14 cellular contexts compared by ENCODE assay signal in the genomic region with DNA sequence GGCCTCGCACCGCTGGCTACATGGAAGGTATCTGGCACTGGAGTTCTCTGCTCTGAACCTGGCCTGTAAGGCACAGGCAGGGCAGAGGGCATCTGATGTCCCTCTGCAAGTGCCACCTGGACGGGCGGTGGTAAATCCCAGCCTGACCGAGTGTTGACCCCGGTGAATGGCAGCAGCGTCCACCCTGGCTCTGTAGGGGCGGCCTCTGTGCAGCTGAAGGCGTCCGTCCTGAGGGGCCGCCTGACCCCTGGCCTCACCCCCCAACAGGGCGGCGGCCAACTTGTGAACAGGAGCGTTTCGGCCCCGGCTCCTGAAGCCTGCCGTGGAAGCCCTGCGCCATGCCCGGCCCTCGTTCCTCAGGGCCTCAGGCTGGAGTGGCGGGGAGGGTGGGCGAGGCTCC. TPM values are rescaled to one million over a fixed set of nuclear protein-coding genes. Genes with fewer than 3 reads are reported as not detected.
DNase-seq lines count a peak whose midpoint lies in the region; ATAC-seq and TF ChIP-seq lines count a peak whose summit lies in the region.
"Had no signal": no experiment of that assay in that cellular context is flagged by ENCODE, and none has a peak within 500 bp of the region (broad histone marks: within the 10 kb centered on the region; RNA-seq: fewer than 3 reads in every experiment).

No MANE protein-coding gene starts in this region.

- H4K5ac ChIP-seq in H9 (ENCODE audit: insufficient read length, low read depth, low read length), result no peak overlapping the region

- peaks cover 0 to 4% of the 10 kb centered on the region in 2 experiments; a peak in 2 of 4 replicates for H3K4me1 Mint-ChIP-seq in H9
- H3K4me1 Mint-ChIP-seq in chondrocyte (ENCODE audit: low read depth), result no peaks in the 10 kb centered on the region

- no peaks in the 10 kb centered on the region for H3K27me3 ChIP-seq in H9 (ENCODE audit: insufficient read depth, low read length)
- H3K27me3 ChIP-seq in lower lobe of right lung (ENCODE audit: low read depth), result peaks cover 11% of the 10 kb centered on the region
- H3K27me3 ChIP-seq in sigmoid colon, result peaks cover 0 to 16% (median 0%) of the 10 kb centered on the region in 3 donors
- H3K27me3 ChIP-seq: BLaER1 treated with 17β-estradiol and CSF1 and Interleukin-3, amounts not matched to agents 10 nM and 100 nM had no signal

- H3K23me2 ChIP-seq in H9 (ENCODE audit: insufficient read length, low read depth, low read length, poor library complexity, severe bottlenecking), result peaks cover 2% of the 10 kb centered on the region

- H2AFZ ChIP-seq in H9 (ENCODE audit: low read length), result no peak overlapping the region
- H2AFZ ChIP-seq: PC-9 had no signal

- no peaks in the 10 kb centered on the region for H3K79me2 ChIP-seq in H9 (ENCODE audit: insufficient read depth, low read length)

- H3K27me3 Mint-ChIP-seq in H9 (ENCODE audit: low read depth), result peaks cover 8% of the 10 kb centered on the region
- H3K27me3 Mint-ChIP-seq in chondrocyte (ENCODE audit: low read depth), result peaks cover 25% of the 10 kb centered on the region

- H3K9ac ChIP-seq in H9 (ENCODE audit: extremely low read depth, insufficient read length, low read length), result no peak overlapping the region
- H3K9ac ChIP-seq: BLaER1 treated with 17β-estradiol and CSF1 and Interleukin-3, amounts not matched to agents 10 nM and 100 nM had no signal

- H3K36me3 Mint-ChIP-seq in H9 (ENCODE audit: insufficient read depth in 1 of 3, low read depth in 3 of 3) (no peaks in the 10 kb centered on the region; a peak in 2 of 7 replicates), chondrocyte (ENCODE audit: low read depth) (no peaks in the 10 kb centered on the region)

- no peak overlapping the region for H3K27ac Mint-ChIP-seq in H9
- H3K27ac Mint-ChIP-seq in chondrocyte (ENCODE audit: unreplicated experiment), result no peak overlapping the region

- no peak overlapping the region for H3K4me3 Mint-ChIP-seq in H9
- H3K4me3 Mint-ChIP-seq in chondrocyte (ENCODE audit: unreplicated experiment), result no peak overlapping the region

- POLR2A ChIA-PET in RWPE1 (lab: Yijun Ruan, JAX; ENCODE audit: low non-redundant PET), result no interaction called here

- H3K14ac ChIP-seq in H9 (ENCODE audit: insufficient read depth, low read length), result no peak overlapping the region

- CTCF ChIA-PET in RWPE1 (lab: Yijun Ruan, JAX), result no interaction called here

- no CpG with 5 or more reads among the region's 22 CpGs for WGBS in H9 (ENCODE audit: extremely low coverage, insufficient read length, low lambda C conversion rate)
- 80 to 82% methylated on average over 22 of the region's 22 CpGs for WGBS in sigmoid colon, 2 donors

- TF ChIP-seq CTCF in H9 (conservative IDR thresholded peaks at IDR 0.05), result no peak
- no peak for TF ChIP-seq CTCF in chondrocyte (IDR thresholded peaks at IDR 0.05)
- no peak for TF ChIP-seq CTCF in lower lobe of right lung (IDR thresholded peaks at IDR 0.05)
- no peak for TF ChIP-seq CTCF in sigmoid colon (IDR thresholded peaks at IDR 0.05)
- no peak for TF ChIP-seq CTCF in RWPE1 (conservative IDR thresholded peaks at IDR 0.05; ENCODE audit: low read depth)

- H3K18ac ChIP-seq in H9 (ENCODE audit: insufficient read length, low read depth, low read length), result no peak overlapping the region

- no peak overlapping the region for H3K27ac ChIP-seq in H9 (ENCODE audit: insufficient read length, low read depth, low read length)
- no peak overlapping the region for H3K27ac ChIP-seq in lower lobe of right lung
- no peak overlapping the region for H3K27ac ChIP-seq in sigmoid colon
- H3K27ac ChIP-seq in RWPE1, result no peak overlapping the region
- H3K27ac ChIP-seq: BLaER1 treated with 17β-estradiol and CSF1 and Interleukin-3, amounts not matched to agents 10 nM and 100 nM; PC-9 had no signal

- no peaks in the 10 kb centered on the region for H4K20me1 ChIP-seq in H9 (ENCODE audit: control insufficient read depth, insufficient read depth, insufficient read length)

- H2BK20ac ChIP-seq in H9 (ENCODE audit: low read depth, low read length, poor library complexity, severe bottlenecking), result no peak overlapping the region

- H2BK5ac ChIP-seq in H9 (ENCODE audit: insufficient read length, low read length), result no peak overlapping the region

- H2AK5ac ChIP-seq in H9 (ENCODE audit: insufficient read length, low read length), result no peak overlapping the region

- H4K8ac ChIP-seq in H9 (replicated peaks; ENCODE audit: insufficient read length, low read depth, low read length), result no peak overlapping the region

- H3K4ac ChIP-seq in H9 (ENCODE audit: low read depth, low read length), result no peak overlapping the region

- H3K4me3 ChIP-seq in lower lobe of right lung (no peak overlapping the region), sigmoid colon (no peak overlapping the region)
- H3K4me3 ChIP-seq: BLaER1 treated with 17β-estradiol and CSF1 and Interleukin-3, amounts not matched to agents 10 nM and 100 nM; PC-9 had no signal

- no peak overlapping the region for H3K4me2 ChIP-seq in H9 (ENCODE audit: insufficient read depth, insufficient read length, low read length)
- H3K4me2 ChIP-seq: PC-9 had no signal

- no peak overlapping the region for H3K23ac ChIP-seq in H9 (ENCODE audit: insufficient read length, low read depth, low read length)

- TF ChIP-seq POLR2A in sigmoid colon (IDR thresholded peaks at IDR 0.05), result no peak

- H3K9me3 Mint-ChIP-seq in H9 (no peaks in the 10 kb centered on the region), chondrocyte (ENCODE audit: low read depth) (no peaks in the 10 kb centered on the region)

- no peak overlapping the region for H4K91ac ChIP-seq in H9 (ENCODE audit: insufficient read length, low read depth, low read length)

- no peak overlapping the region for H2BK120ac ChIP-seq in H9 (ENCODE audit: low read depth, low read length, poor library complexity, severe bottlenecking)

- ATAC-seq in lower lobe of right lung, result no peak

- no peaks in the 10 kb centered on the region for H3K4me1 ChIP-seq in H9 (ENCODE audit: insufficient read depth, low read length)
- H3K4me1 ChIP-seq in lower lobe of right lung, result no peaks in the 10 kb centered on the region
- H3K4me1 ChIP-seq in sigmoid colon, result no peaks in the 10 kb centered on the region

- no peak overlapping the region for H2BK12ac ChIP-seq in H9 (ENCODE audit: insufficient read length, low read depth, low read length)

- DNase-seq in H9 (peak; percentile 17), chondrocyte (ENCODE audit: low spot score) (peak; percentile 89), lower lobe of right lung (peak; percentile 30), sigmoid colon (peak; percentile 49), RWPE1 (ENCODE audit: low spot score) (no peak), GM19240 (ENCODE audit: insufficient read length, low spot score) (no peak)
- no peak for DNase-seq in activated CD4-positive, alpha-beta T cell treated with anti-CD3 and anti-CD28 coated beads, Interleukin-2, amount 50 U/mL, for 48 hours
- DNase-seq: GOT3, KBM-7, NCI-H1694 treated with DMSO at 0.1 percent for 48 hours, NCI-H510A treated with DMSO at 0.1 percent for 48 hours, PC-9 had no signal

- no peak overlapping the region for H3K56ac ChIP-seq in H9 (ENCODE audit: insufficient read length, low read depth, low read length)

- H3K36me3 ChIP-seq in lower lobe of right lung (no peaks in the 10 kb centered on the region), sigmoid colon (no peaks in the 10 kb centered on the region)
- H3K36me3 ChIP-seq: BLaER1 treated with 17β-estradiol and CSF1 and Interleukin-3, amounts not matched to agents 10 nM and 100 nM had no signal

- no peak overlapping the region for H3T11ph ChIP-seq in H9 (ENCODE audit: low read length)

- H3K9me3 ChIP-seq in H9 (ENCODE audit: control insufficient read depth, low read depth, low read length) (no peaks in the 10 kb centered on the region), lower lobe of right lung (no peaks in the 10 kb centered on the region), sigmoid colon (no peaks in the 10 kb centered on the region)
- H3K9me3 ChIP-seq: BLaER1 treated with 17β-estradiol and CSF1 and Interleukin-3, amounts not matched to agents 10 nM and 100 nM had no signal

- intact Hi-C loops in lower lobe of right lung (cut with DNase I), result no loop called here
- intact Hi-C loops in sigmoid colon (cut with DNase I), result no loop called here

- H3K79me1 ChIP-seq in H9 (ENCODE audit: insufficient read depth, low read depth, low read length, poor library complexity, severe bottlenecking), result no peaks in the 10 kb centered on the region

- H2BK15ac ChIP-seq in H9 (ENCODE audit: low read depth, low read length), result no peak overlapping the region

- no peak for TF ChIP-seq EP300 in sigmoid colon (IDR thresholded peaks at IDR 0.05)

RNA-seq across cellular contexts. Expression of a gene that starts 51.4 kb away (rescaled TPM):
- 36.4 and 37.3 TPM in 2 replicates for total RNA-seq in H9 (2021)
- 8.9 to 22.2 TPM (median 9.5 TPM) in 3 replicates for total RNA-seq in chondrocyte
- 6.0 TPM for total RNA-seq in lower lobe of right lung
- 1 to 10 TPM in 3 of 4 donors, under 1 TPM in 1; 0.54 to 8.3 (median 3.0) TPM for total RNA-seq in sigmoid colon
- 1 to 10 TPM in 2 of 3 donors, under 1 TPM in 1; 0.46 to 2.4 (median 1.8) TPM for polyA plus RNA-seq in sigmoid colon
- total RNA-seq: SK-MEL-5 had no signal

Comparison
In these comparisons a context has a peak if more than half of its experiments do, and no peak if none do; other contexts are left out.
1. DNase-seq: peak in H9 (single experiment), chondrocyte (single experiment), lower lobe of right lung (single experiment) and sigmoid colon (single experiment); none in activated CD4-positive, alpha-beta T cell treated with anti-CD3 and anti-CD28 coated beads, Interleukin-2, amount 50 U/mL, for 48 hours (0 of 2), RWPE1 (single experiment) and GM19240 (single experiment).